Comparison of ENCODE assay signal across 1 cellular context in the genomic region with DNA sequence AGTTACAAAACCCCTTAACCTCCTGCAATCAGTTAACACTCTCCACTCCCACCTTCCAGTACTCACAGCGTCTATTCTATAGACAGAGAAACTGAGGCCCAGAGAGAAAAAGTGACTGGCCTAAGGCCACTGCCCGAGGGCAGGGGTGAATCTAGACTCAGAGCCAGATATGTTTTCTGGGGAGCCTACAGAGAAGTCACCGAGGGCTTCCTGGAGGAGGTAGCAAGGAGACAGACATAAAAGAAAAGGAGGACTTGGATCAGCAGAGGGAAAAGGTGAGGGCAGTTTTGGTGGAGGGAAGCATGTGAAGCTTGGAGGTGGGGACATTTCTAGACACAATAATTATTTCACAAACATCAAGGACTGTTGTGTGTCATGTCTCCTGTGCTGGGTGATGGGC.
TF ChIP-seq lines count a peak whose summit lies in the region.

No MANE protein-coding gene starts in this region.

TF ChIP-seq in H1, 55 proteins besides CTCF, POLR2A, EP300 and RAD21:
- no peak for TF ChIP-seq SIRT6 (IDR thresholded peaks at IDR 0.05; ENCODE audit: low read length)
